In the genomic region with DNA sequence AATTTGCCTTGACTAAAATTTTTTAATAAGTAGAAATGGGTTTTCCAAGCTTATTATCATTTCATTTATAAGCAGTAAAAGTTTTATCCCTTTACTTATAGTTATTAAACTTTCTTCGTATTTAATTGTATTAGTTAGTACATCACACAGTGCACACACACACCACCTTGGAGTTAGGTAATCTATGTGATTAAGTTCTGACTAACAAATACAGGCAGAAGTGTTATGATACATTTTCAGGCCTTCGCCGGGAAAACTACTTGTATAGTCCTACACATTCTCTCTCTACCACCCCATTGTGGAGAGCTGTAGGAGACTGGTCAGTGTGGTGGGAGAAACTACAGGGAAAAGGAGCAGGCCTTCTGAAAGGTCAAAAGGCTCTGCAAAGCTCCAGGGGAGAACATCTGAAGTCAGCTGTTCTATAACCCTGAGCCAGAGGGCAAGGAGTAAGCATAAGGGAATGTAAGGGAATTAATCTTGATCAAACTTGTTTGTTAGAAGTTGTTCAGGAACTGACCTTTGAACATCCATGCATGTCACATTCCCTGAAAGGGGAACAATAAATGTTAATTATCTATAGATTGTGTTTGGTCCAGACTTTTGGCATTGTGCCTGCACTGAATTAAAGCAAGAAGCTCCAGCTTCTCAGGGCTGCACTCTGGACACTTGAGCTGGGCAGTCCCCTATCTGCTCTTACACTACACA, we compare ENCODE assay signal across 27 cellular contexts.
DNase-seq lines count a peak whose midpoint lies in the region; ATAC-seq, FAIRE-seq and TF ChIP-seq lines count a peak whose summit lies in the region.
"Had no signal": no experiment of that assay in that cellular context is flagged by ENCODE, and none has a peak within 500 bp of the region (broad histone marks: within the 10 kb centered on the region; RNA-seq: fewer than 3 reads in every experiment).

No MANE protein-coding gene starts in this region.

- no peak overlapping the region for H3K4me3 Mint-ChIP-seq in Caco-2 (ENCODE audit: unreplicated experiment)
- H3K4me3 Mint-ChIP-seq in activated CD8-positive, alpha-beta memory T cell treated with anti-CD3 and anti-CD28 coated beads, Interleukin-2, amount 10 ng/mL, durations not matched to agents 7 days and 5 days, result no peak overlapping the region
- H3K4me3 Mint-ChIP-seq: activated T-cell treated with anti-CD3 and anti-CD28 coated beads, Interleukin-2, amount 50 U/mL, for 24 hours; CD4-positive, CD25-positive, alpha-beta regulatory T cell; memory B cell; neural crest cell; T-helper 1 cell treated with Interleukin-12 subunit alpha and Interleukin-12 subunit beta and Interleukin-4 antibody, amounts not matched to agents 30 μg/mL and 1 μg/mL, for 36 hours had no signal

- H3K27me3 ChIP-seq in Caco-2 (replicated peaks; ENCODE audit: control insufficient read depth, insufficient read depth, low read length), result no peaks in the 10 kb centered on the region
- no peaks in the 10 kb centered on the region for H3K27me3 ChIP-seq in endothelial cell of umbilical vein (ENCODE audit: control insufficient read depth in 2 of 2, insufficient read depth in 2 of 2, low read length in 2 of 2)
- H3K27me3 ChIP-seq: heart right ventricle had no signal

- H3K4me3 ChIP-seq in Caco-2 (ENCODE audit: low read depth, low read length) (no peak overlapping the region), endothelial cell of umbilical vein (replicated peaks in 1 of 3; ENCODE audit: insufficient read depth in 1 of 3, low read depth in 1 of 3, low read length in 3 of 3) (no peak overlapping the region), mucosa of descending colon (no peak overlapping the region)
- H3K4me3 ChIP-seq: heart right ventricle had no signal

- no peak overlapping the region for H3K9ac ChIP-seq in endothelial cell of umbilical vein (replicated peaks; ENCODE audit: extremely low read depth, insufficient read depth, low read length)

- H3K36me3 ChIP-seq in Caco-2 (ENCODE audit: control insufficient read depth, insufficient read depth, low read length) (no peaks in the 10 kb centered on the region), endothelial cell of umbilical vein (ENCODE audit: control insufficient read depth in 2 of 2, extremely low read depth in 1 of 2, insufficient read depth in 2 of 2, low read length in 2 of 2) (no peaks in the 10 kb centered on the region), mucosa of descending colon (ENCODE audit: low read depth) (no peaks in the 10 kb centered on the region)
- H3K36me3 ChIP-seq: heart right ventricle, WERI-Rb-1 had no signal

- TF ChIP-seq POLR2A in endothelial cell of umbilical vein (IDR thresholded peaks at IDR 0.05; ENCODE audit: low read depth, low read length), result no peak

- H3K36me3 Mint-ChIP-seq in Caco-2 (ENCODE audit: insufficient read depth, unreplicated experiment), result no peaks in the 10 kb centered on the region
- H3K36me3 Mint-ChIP-seq in activated CD8-positive, alpha-beta memory T cell treated with anti-CD3 and anti-CD28 coated beads, Interleukin-2, amount 10 ng/mL, durations not matched to agents 7 days and 5 days, result no peaks in the 10 kb centered on the region
- H3K36me3 Mint-ChIP-seq: CD4-positive, CD25-positive, alpha-beta regulatory T cell had no signal

- peaks cover 13% of the 10 kb centered on the region for H3K9me3 ChIP-seq in Caco-2
- H3K9me3 ChIP-seq in endothelial cell of umbilical vein (replicated peaks; ENCODE audit: control insufficient read depth, insufficient read depth, low read length), result no peaks in the 10 kb centered on the region
- H3K9me3 ChIP-seq in mucosa of descending colon, result peaks cover 7% of the 10 kb centered on the region

- no peak overlapping the region for H3K4me2 ChIP-seq in endothelial cell of umbilical vein (ENCODE audit: insufficient read depth, low read length)

- no peaks in the 10 kb centered on the region for H3K79me2 ChIP-seq in endothelial cell of umbilical vein (ENCODE audit: control insufficient read depth, insufficient read depth, low read length)

- POLR2A ChIA-PET in Caco-2 (lab: Charles Lee), result interaction anchor here (0.6 kb wide), 1 partner anchor 19 kb away, joined by 3 read pairs; no protein-coding TSS in a partner anchor
- POLR2A ChIA-PET in endothelial cell of umbilical vein (lab: Charles Lee), result no interaction called here

- peak overlapping the region; percentile 35 for H3K27ac Mint-ChIP-seq in Caco-2 (ENCODE audit: unreplicated experiment)
- no peak overlapping the region for H3K27ac Mint-ChIP-seq in activated CD8-positive, alpha-beta memory T cell treated with anti-CD3 and anti-CD28 coated beads, Interleukin-2, amount 10 ng/mL, durations not matched to agents 7 days and 5 days
- H3K27ac Mint-ChIP-seq: activated naive CD4-positive, alpha-beta T cell treated with anti-CD3 and anti-CD28 coated beads, Interleukin-2, amount 50 U/mL, for 72 hours; activated T-cell treated with anti-CD3 and anti-CD28 coated beads, Interleukin-2, amount 50 U/mL, for 24 hours; CD4-positive, CD25-positive, alpha-beta regulatory T cell; memory B cell; T-helper 1 cell treated with Interleukin-12 subunit alpha and Interleukin-12 subunit beta and Interleukin-4 antibody, amounts not matched to agents 30 μg/mL and 1 μg/mL, for 36 hours had no signal

- no peak overlapping the region for H2AFZ ChIP-seq in endothelial cell of umbilical vein (ENCODE audit: low read depth, low read length)

- no peak overlapping the region for H3K27ac ChIP-seq in endothelial cell of umbilical vein (ENCODE audit: insufficient read depth, low read depth, low read length)
- H3K27ac ChIP-seq: heart right ventricle, HL-60, WERI-Rb-1 had no signal

- H3K9me3 Mint-ChIP-seq in Caco-2 (ENCODE audit: unreplicated experiment), result peaks cover 16% of the 10 kb centered on the region
- peaks cover 6% of the 10 kb centered on the region for H3K9me3 Mint-ChIP-seq in activated CD8-positive, alpha-beta memory T cell treated with anti-CD3 and anti-CD28 coated beads, Interleukin-2, amount 10 ng/mL, durations not matched to agents 7 days and 5 days (ENCODE audit: low read depth)
- H3K9me3 Mint-ChIP-seq: T-helper 1 cell treated with Interleukin-12 subunit alpha and Interleukin-12 subunit beta and Interleukin-4 antibody, amounts not matched to agents 30 μg/mL and 1 μg/mL, for 36 hours had no signal

- no peaks in the 10 kb centered on the region for H4K20me1 ChIP-seq in endothelial cell of umbilical vein (replicated peaks; ENCODE audit: control insufficient read depth, extremely low read depth, insufficient read depth, low read length)

- TF ChIP-seq CTCF in Caco-2 (IDR thresholded peaks at IDR 0.05; ENCODE audit: insufficient read depth in 1 of 2, low read depth in 1 of 2, low read length in 1 of 2, severe bottlenecking in 1 of 2, unreplicated experiment in 1 of 2) (no peak), endothelial cell of umbilical vein (IDR thresholded peaks at IDR 0.05; ENCODE audit: extremely low read depth in 1 of 2, insufficient read depth in 1 of 2, low read depth in 1 of 2, low read length in 2 of 2) (no peak), mucosa of descending colon (IDR thresholded peaks at IDR 0.05) (no peak)

- H3K27me3 Mint-ChIP-seq in Caco-2 (ENCODE audit: insufficient read depth, unreplicated experiment), result no peaks in the 10 kb centered on the region
- H3K27me3 Mint-ChIP-seq in activated CD8-positive, alpha-beta memory T cell treated with anti-CD3 and anti-CD28 coated beads, Interleukin-2, amount 10 ng/mL, durations not matched to agents 7 days and 5 days, result no peaks in the 10 kb centered on the region
- H3K27me3 Mint-ChIP-seq: activated T-cell treated with anti-CD3 and anti-CD28 coated beads, Interleukin-2, amount 50 U/mL, for 24 hours; CD4-positive, CD25-positive, alpha-beta regulatory T cell; memory B cell had no signal

- BruUV-seq in Caco-2 (replicated peaks; lab: Mats Ljungman, UMichigan) (no TSS peak), endothelial cell of umbilical vein (replicated peaks; lab: Mats Ljungman, UMichigan) (no TSS peak)

- ATAC-seq in mucosa of descending colon, result peak; percentile 100
- no peak for ATAC-seq in activated CD8-positive, alpha-beta memory T cell treated with anti-CD3 and anti-CD28 coated beads, Interleukin-2, amount 10 ng/mL, durations not matched to agents 7 days and 5 days
- ATAC-seq: activated naive CD4-positive, alpha-beta T cell treated with anti-CD3 and anti-CD28 coated beads, Interleukin-2, amount 50 U/mL, for 72 hours; HCT116; heart right ventricle; stimulated activated naive CD8-positive, alpha-beta T cell treated with anti-CD3 and anti-CD28 coated beads, Interleukin-15, Interleukin-2, amounts not matched to agents 100 U/mL and 50 U/mL, for 24 hours had no signal

- peak; percentile 42 to 58 for DNase-seq in Caco-2
- peak; percentile 23 for DNase-seq in NCI-H69 (lab: John Stamatoyannopoulos, UW)
- DNase-seq in endothelial cell of umbilical vein (ENCODE audit: low read depth, low spot score), result peak; percentile 21
- DNase-seq in mucosa of descending colon, result peak; percentile 21 to 84 (median 30)
- no peak for DNase-seq in hepatic stellate cell (ENCODE audit: low spot score)
- DNase-seq in urothelium cell line (ENCODE audit: low spot score), result no peak
- DNase-seq in putamen (ENCODE audit: low spot score), result no peak
- DNase-seq in activated CD8-positive, alpha-beta memory T cell treated with anti-CD3 and anti-CD28 coated beads, Interleukin-2, amount 10 ng/mL, durations not matched to agents 7 days and 5 days, result no peak
- DNase-seq: ACHN; activated CD4-positive, alpha-beta T cell treated with anti-CD3 and anti-CD28 coated beads, Interleukin-2, amount 50 U/mL, for 48 hours; activated T-cell treated with anti-CD3 and anti-CD28 coated beads, Interleukin-2, amount 50 U/mL, for 24 hours; CD4-positive, CD25-positive, alpha-beta regulatory T cell; DND-41; heart right ventricle; MV-4-11; NCI-H1930; NCI-H446 treated with DMSO at 0.1 percent for 48 hours; SHP77 treated with DMSO at 0.1 percent for 48 hours; stimulated activated naive CD8-positive, alpha-beta T cell treated with anti-CD3 and anti-CD28 coated beads, Interleukin-15, Interleukin-2, amounts not matched to agents 100 U/mL and 50 U/mL, for 24 hours; WERI-Rb-1 had no signal

- FAIRE-seq in endothelial cell of umbilical vein (lab: Jason Lieb, UNC) (no peak), urothelium cell line (lab: Jason Lieb, UNC) (no peak)
- FAIRE-seq: islet of Langerhans had no signal

- intact Hi-C loops in Caco-2 (cut with micrococcal nuclease; ENCODE audit: unreplicated experiment), result no loop called here
- intact Hi-C loops in endothelial cell of umbilical vein (cut with micrococcal nuclease), result no loop called here
- intact Hi-C loops in mucosa of descending colon (cut with DNase I, micrococcal nuclease), result no loop called here

- H3K4me1 ChIP-seq in Caco-2 (peaks cover 9% of the 10 kb centered on the region), endothelial cell of umbilical vein (ENCODE audit: control insufficient read depth, extremely low read depth, insufficient read depth, low read length) (no peaks in the 10 kb centered on the region), mucosa of descending colon (ENCODE audit: low read depth) (peaks cover 11% of the 10 kb centered on the region)
- H3K4me1 ChIP-seq: heart right ventricle had no signal

- dilution Hi-C loops in endothelial cell of umbilical vein (cut with MboI; ENCODE audit: extremely low pct_ligation_motif_present, low sequenced_read_pairs), result no loop called here

- H3K4me1 Mint-ChIP-seq in Caco-2 (ENCODE audit: low read depth, unreplicated experiment), result peaks cover 10% of the 10 kb centered on the region
- no peaks in the 10 kb centered on the region for H3K4me1 Mint-ChIP-seq in activated CD8-positive, alpha-beta memory T cell treated with anti-CD3 and anti-CD28 coated beads, Interleukin-2, amount 10 ng/mL, durations not matched to agents 7 days and 5 days
- H3K4me1 Mint-ChIP-seq: CD4-positive, CD25-positive, alpha-beta regulatory T cell; memory B cell had no signal

- CTCF ChIA-PET in Caco-2 (lab: Charles Lee), result interaction anchor here (0.6 to 0.9 kb wide), 2 partner anchors 10 to 291 kb away, joined by 4 to 7 read pairs; no protein-coding TSS in a partner anchor
- CTCF ChIA-PET in endothelial cell of umbilical vein (lab: Charles Lee), result interaction anchor here (1.1 kb wide), 1 partner anchor 10 kb away, joined by 3 read pairs; no protein-coding TSS in a partner anchor
- CTCF ChIA-PET in activated CD8-positive, alpha-beta memory T cell treated with anti-CD3 and anti-CD28 coated beads, Interleukin-2, amount 10 ng/mL, durations not matched to agents 7 days and 5 days (lab: Charles Lee), result no interaction called here

- H3K9me1 ChIP-seq in endothelial cell of umbilical vein (replicated peaks; ENCODE audit: control insufficient read depth, extremely low read depth, insufficient read depth, low read length), result no peaks in the 10 kb centered on the region

Comparison
In these comparisons a context has a peak if more than half of its experiments do, and no peak if none do; other contexts are left out.
1. DNase-seq: peak in Caco-2 (2 of 2), NCI-H69 (single experiment), endothelial cell of umbilical vein (single experiment) and mucosa of descending colon (3 of 3); none in hepatic stellate cell (single experiment), urothelium cell line (single experiment), putamen (single experiment) and activated CD8-positive, alpha-beta memory T cell treated with anti-CD3 and anti-CD28 coated beads, Interleukin-2, amount 10 ng/mL, durations not matched to agents 7 days and 5 days (single experiment).